1 cellular context compared by ENCODE assay signal in genomic region chr10:24453404-24453830, GRCh38.
TF ChIP-seq lines count a peak whose summit lies in the region.

No MANE protein-coding gene starts in this region.

TF ChIP-seq in SK-N-SH, 30 proteins besides CTCF, POLR2A, EP300 and RAD21 (continued from another document):
- TF ChIP-seq USF2 (IDR thresholded peaks at IDR 0.05; ENCODE audit: borderline replicate concordance, low read depth, low read length) (no peak), MXI1 (IDR thresholded peaks at IDR 0.05; ENCODE audit: low read depth, low read length) (no peak), POLR2AphosphoS5 (IDR thresholded peaks at IDR 0.05; ENCODE audit: low read depth, low read length) (peak; percentile 31; the same call in 1 of the 2 replicates), SIN3A (IDR thresholded peaks at IDR 0.05; ENCODE audit: borderline replicate concordance, low read depth, low read length) (no peak), REST (IDR thresholded peaks at IDR 0.05; ENCODE audit: low read depth, low read length) (no peak), MEF2A (IDR thresholded peaks at IDR 0.05; ENCODE audit: borderline replicate concordance, low read depth) (peak; percentile 43; the same call in 1 of the 2 replicates), GATA2 (CRISPR knock-in tag; IDR thresholded peaks at IDR 0.05) (peak; percentile 3; the same call in 1 of the 2 replicates), GABPA (IDR thresholded peaks at IDR 0.05; ENCODE audit: low read depth) (no peak), RCOR1 (IDR thresholded peaks at IDR 0.05; ENCODE audit: low read length) (peak; percentile 63), NRF1 (IDR thresholded peaks at IDR 0.05; ENCODE audit: low read depth, low read length) (no peak), YY1 (IDR thresholded peaks at IDR 0.05; ENCODE audit: low read depth) (no peak), TEAD4 (IDR thresholded peaks at IDR 0.05; ENCODE audit: borderline replicate concordance, insufficient read depth) (no peak), CHD2 (IDR thresholded peaks at IDR 0.05; ENCODE audit: low read length, partially characterized antibody) (no peak), RXRA (IDR thresholded peaks at IDR 0.05; ENCODE audit: borderline replicate concordance, low read depth) (no peak), FOXM1 (IDR thresholded peaks at IDR 0.05; ENCODE audit: low read depth) (no peak), RFX5 (IDR thresholded peaks at IDR 0.05; ENCODE audit: low read length) (no peak), FOSL2 (IDR thresholded peaks at IDR 0.05; ENCODE audit: borderline replicate concordance, low read depth) (no peak), FOXJ3 (CRISPR knock-in tag; IDR thresholded peaks at IDR 0.05) (no peak)
- TF ChIP-seq, protein P1, sequence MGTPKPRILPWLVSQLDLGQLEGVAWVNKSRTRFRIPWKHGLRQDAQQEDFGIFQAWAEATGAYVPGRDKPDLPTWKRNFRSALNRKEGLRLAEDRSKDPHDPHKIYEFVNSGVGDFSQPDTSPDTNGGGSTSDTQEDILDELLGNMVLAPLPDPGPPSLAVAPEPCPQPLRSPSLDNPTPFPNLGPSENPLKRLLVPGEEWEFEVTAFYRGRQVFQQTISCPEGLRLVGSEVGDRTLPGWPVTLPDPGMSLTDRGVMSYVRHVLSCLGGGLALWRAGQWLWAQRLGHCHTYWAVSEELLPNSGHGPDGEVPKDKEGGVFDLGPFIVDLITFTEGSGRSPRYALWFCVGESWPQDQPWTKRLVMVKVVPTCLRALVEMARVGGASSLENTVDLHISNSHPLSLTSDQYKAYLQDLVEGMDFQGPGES (IDR thresholded peaks at IDR 0.05; ENCODE audit: low read depth, low read length), result no peak
- TF ChIP-seq, protein P2, sequence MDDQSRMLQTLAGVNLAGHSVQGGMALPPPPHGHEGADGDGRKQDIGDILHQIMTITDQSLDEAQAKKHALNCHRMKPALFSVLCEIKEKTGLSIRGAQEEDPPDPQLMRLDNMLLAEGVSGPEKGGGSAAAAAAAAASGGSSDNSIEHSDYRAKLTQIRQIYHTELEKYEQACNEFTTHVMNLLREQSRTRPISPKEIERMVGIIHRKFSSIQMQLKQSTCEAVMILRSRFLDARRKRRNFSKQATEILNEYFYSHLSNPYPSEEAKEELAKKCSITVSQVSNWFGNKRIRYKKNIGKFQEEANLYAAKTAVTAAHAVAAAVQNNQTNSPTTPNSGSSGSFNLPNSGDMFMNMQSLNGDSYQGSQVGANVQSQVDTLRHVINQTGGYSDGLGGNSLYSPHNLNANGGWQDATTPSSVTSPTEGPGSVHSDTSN (IDR thresholded peaks at IDR 0.05), result no peak; the same call in 1 of the 2 replicates
- TF ChIP-seq, protein P3, sequence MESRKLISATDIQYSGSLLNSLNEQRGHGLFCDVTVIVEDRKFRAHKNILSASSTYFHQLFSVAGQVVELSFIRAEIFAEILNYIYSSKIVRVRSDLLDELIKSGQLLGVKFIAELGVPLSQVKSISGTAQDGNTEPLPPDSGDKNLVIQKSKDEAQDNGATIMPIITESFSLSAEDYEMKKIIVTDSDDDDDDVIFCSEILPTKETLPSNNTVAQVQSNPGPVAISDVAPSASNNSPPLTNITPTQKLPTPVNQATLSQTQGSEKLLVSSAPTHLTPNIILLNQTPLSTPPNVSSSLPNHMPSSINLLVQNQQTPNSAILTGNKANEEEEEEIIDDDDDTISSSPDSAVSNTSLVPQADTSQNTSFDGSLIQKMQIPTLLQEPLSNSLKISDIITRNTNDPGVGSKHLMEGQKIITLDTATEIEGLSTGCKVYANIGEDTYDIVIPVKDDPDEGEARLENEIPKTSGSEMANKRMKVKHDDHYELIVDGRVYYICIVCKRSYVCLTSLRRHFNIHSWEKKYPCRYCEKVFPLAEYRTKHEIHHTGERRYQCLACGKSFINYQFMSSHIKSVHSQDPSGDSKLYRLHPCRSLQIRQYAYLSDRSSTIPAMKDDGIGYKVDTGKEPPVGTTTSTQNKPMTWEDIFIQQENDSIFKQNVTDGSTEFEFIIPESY (IDR thresholded peaks at IDR 0.05; ENCODE audit: borderline replicate concordance, low read depth), result no peak
